ENCODE assay signal across 18 cellular contexts in the genomic region with DNA sequence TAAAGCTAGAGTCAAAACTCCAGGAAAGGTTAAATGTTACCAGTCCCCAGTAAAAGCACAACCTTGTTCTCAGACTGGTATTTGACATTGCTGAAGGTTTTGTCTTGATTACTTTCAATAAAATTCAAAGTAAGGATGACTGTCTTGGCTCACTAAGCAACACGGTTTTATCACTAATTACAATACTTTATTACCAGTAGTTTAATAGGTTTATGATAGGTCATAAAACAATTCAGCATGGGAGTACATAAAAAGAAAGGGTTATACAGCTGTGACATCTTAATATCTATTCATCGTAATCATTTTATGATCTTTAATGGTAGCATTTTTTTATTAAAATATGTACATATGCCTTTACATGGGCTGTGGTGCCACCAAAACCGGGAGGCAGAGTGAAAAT.
A peak's percentile ranks its signal among the peaks of the same experiment; 100 is the strongest.
DNase-seq lines count a peak whose midpoint lies in the region; ATAC-seq, FAIRE-seq and TF ChIP-seq lines count a peak whose summit lies in the region.
"Had no signal": no experiment of that assay in that cellular context is flagged by ENCODE, and none has a peak within 500 bp of the region (broad histone marks: within the 10 kb centered on the region; RNA-seq: fewer than 3 reads in every experiment).

No MANE protein-coding gene starts in this region.

- H3K27me3 ChIP-seq in HUES64 (ENCODE audit: insufficient read depth, low read length): peaks cover 50% of the 10 kb centered on the region
- H3K27me3 ChIP-seq in H1 (replicated peaks in 1 of 4; ENCODE audit: control insufficient read depth in 3 of 4, extremely low read depth in 1 of 4, insufficient read depth in 3 of 4, low read length in 3 of 4): peaks cover 5 to 42% (median 33%) of the 10 kb centered on the region in 4 experiments
- peaks cover 6 to 11% of the 10 kb centered on the region in 2 donors for H3K27me3 ChIP-seq in small intestine (ENCODE audit: control insufficient read depth in 2 of 2, insufficient read depth in 2 of 2, low read length in 2 of 2)
- H3K27me3 ChIP-seq: SJSA1 had no signal

- H3K9me3 ChIP-seq in HUES64 (ENCODE audit: insufficient read depth, low read depth, low read length) (no peaks in the 10 kb centered on the region), H1 (ENCODE audit: insufficient read depth in 2 of 2, low read depth in 1 of 2, low read length in 1 of 2) (no peaks in the 10 kb centered on the region), mucosa of descending colon (no peaks in the 10 kb centered on the region), small intestine (ENCODE audit: control insufficient read depth, low read depth) (no peaks in the 10 kb centered on the region)

- no peak for TF ChIP-seq RAD21 in H1 (IDR thresholded peaks at IDR 0.05 in 1 of 2, conservative IDR thresholded peaks at IDR 0.05 in 1 of 2; ENCODE audit: low read depth in 2 of 2, low read length in 2 of 2)

- no peak overlapping the region for H3K14ac ChIP-seq in H1 (ENCODE audit: insufficient read length)

- H2BK12ac ChIP-seq in H1 (ENCODE audit: low read depth, low read length): no peak overlapping the region

- H3K18ac ChIP-seq in H1 (ENCODE audit: extremely low read depth, low read length): peak overlapping the region; percentile 88; the same call in 1 of the 2 replicates

- TF ChIP-seq CTCF in H1 (IDR thresholded peaks at IDR 0.05; ENCODE audit: control extremely low read depth in 1 of 3, insufficient read depth in 1 of 3, low read depth in 1 of 3, low read length in 3 of 3) (no peak), mucosa of descending colon (IDR thresholded peaks at IDR 0.05) (no peak), coronary artery (IDR thresholded peaks at IDR 0.05) (no peak)

- no peak overlapping the region for H4K8ac ChIP-seq in H1 (ENCODE audit: extremely low read depth, insufficient read depth, low read length)

- H3K9ac ChIP-seq in HUES64 (ENCODE audit: low read depth, low read length) (no peak overlapping the region; the same call in 1 of the 2 replicates), H1 (replicated peaks in 1 of 4; ENCODE audit: extremely low read depth in 1 of 4, low read depth in 3 of 4, low read length in 3 of 4) (no peak overlapping the region)

- no peak overlapping the region for H2AK5ac ChIP-seq in H1 (ENCODE audit: low read depth, low read length)

- H4K91ac ChIP-seq in H1 (replicated peaks; ENCODE audit: insufficient read length, low read length): peak overlapping the region; percentile 86

- no peak overlapping the region for H3K23ac ChIP-seq in H1 (ENCODE audit: insufficient read length)

- ATAC-seq in mucosa of descending colon (peak; percentile 61), GM19452 (IDR thresholded peaks at IDR 0.05; ENCODE audit: unreplicated experiment) (no peak)

- no peak overlapping the region for H2BK20ac ChIP-seq in H1 (ENCODE audit: low read length)

- peak overlapping the region; percentile 84 for H4K5ac ChIP-seq in H1 (ENCODE audit: insufficient read length, low read depth, low read length)

- no peak overlapping the region for H2BK15ac ChIP-seq in H1 (ENCODE audit: low read length)

- H3K79me1 ChIP-seq in H1 (ENCODE audit: low read depth, low read length): no peaks in the 10 kb centered on the region

- no peaks in the 10 kb centered on the region for H4K20me1 ChIP-seq in H1 (replicated peaks in 1 of 2; ENCODE audit: control insufficient read depth in 1 of 2, insufficient read depth in 2 of 2, low read length in 2 of 2)

- H3K23me2 ChIP-seq in H1 (ENCODE audit: low read depth, low read length): no peaks in the 10 kb centered on the region; the same call in 1 of the 2 replicates

- DNase-seq in H1 (ENCODE audit: low read depth in 1 of 2, low spot score in 2 of 2): no peak
- no peak for DNase-seq in mucosa of descending colon
- DNase-seq in small intestine: peak; percentile 71
- no peak for DNase-seq in NOMO-1 treated with DMSO at 0.1 percent for 48 hours (lab: John Stamatoyannopoulos, UW; ENCODE audit: unreplicated experiment)
- no peak for DNase-seq in coronary artery (ENCODE audit: low spot score)
- DNase-seq: ACHN, AML-193, COR-L47, DMS153, H7, MV-4-11, NCI-H1436 treated with DMSO at 0.1 percent for 48 hours, NCI-H2029 treated with DMSO at 0.1 percent for 48 hours, NCI-H2171 treated with DMSO at 0.1 percent for 48 hours had no signal

- FAIRE-seq in H1 (lab: Jason Lieb, UNC): no peak
- peak; percentile 23 for FAIRE-seq in small intestine (lab: Jason Lieb, UNC)
- FAIRE-seq: GM19239 had no signal

- no CpG with 5 or more reads among the region's 3 CpGs for WGBS in HUES64
- 32% methylated on average over 3 of the region's 3 CpGs; no CpG with 5 or more reads in 1 of the 2 experiments for WGBS in H1 (ENCODE audit: extremely low coverage in 1 of 2, insufficient coverage in 1 of 2, insufficient read length in 1 of 2, insufficient replicate concordance in 2 of 2, low coverage in 1 of 2, low lambda C conversion rate in 2 of 2, missing lambda C conversion rate in 1 of 2), 2 experiments
- 8 to 23% (median 11%) methylated on average over 3 of the region's 3 CpGs for WGBS in small intestine, 3 donors

- H3K27ac ChIP-seq in HUES64 (ENCODE audit: low read depth, low read length) (peak overlapping the region; percentile 96; the same call in 1 of the 2 replicates), H1 (ENCODE audit: low read depth, low read length) (no peak overlapping the region), small intestine (ENCODE audit: low read depth in 1 of 2, low read length in 1 of 2) (no peak overlapping the region), coronary artery (no peak overlapping the region)
- H3K27ac ChIP-seq: SJSA1 had no signal

- peak overlapping the region; percentile 61 to 62; a peak in 3 of 4 replicates for H3K4me2 ChIP-seq in H1 (ENCODE audit: insufficient read depth in 1 of 2, low read depth in 2 of 2, low read length in 2 of 2)

- peak overlapping the region; percentile 70 for H3K4ac ChIP-seq in H1 (replicated peaks; ENCODE audit: insufficient read length, low read depth, low read length)

- CTCF ChIA-PET in H1 (lab: Charles Lee; ENCODE audit: partially characterized antibody): interaction anchor here (0.6 to 1.0 kb wide), 2 partner anchors 9 to 196 kb away, joined by 3 read pairs; no protein-coding TSS in a partner anchor

- intact Hi-C loops in mucosa of descending colon (cut with DNase I, micrococcal nuclease): no loop called here

- H2BK120ac ChIP-seq in H1 (replicated peaks; ENCODE audit: low read depth, low read length): no peak overlapping the region

- H3K79me2 ChIP-seq in H1 (ENCODE audit: control insufficient read depth in 1 of 2, insufficient read depth in 2 of 2, low read length in 2 of 2): no peaks in the 10 kb centered on the region

- no peak overlapping the region for H3K56ac ChIP-seq in H1 (replicated peaks; ENCODE audit: insufficient read length, low read depth, low read length)

- peaks cover 85% of the 10 kb centered on the region for H3K4me1 ChIP-seq in HUES64 (ENCODE audit: insufficient read depth, low read length)
- H3K4me1 ChIP-seq in H1 (replicated peaks in 1 of 4; ENCODE audit: control insufficient read depth in 3 of 4, insufficient read depth in 4 of 4, low read length in 3 of 4): peaks cover 13 to 61% (median 36%) of the 10 kb centered on the region in 4 experiments
- peaks cover 10% of the 10 kb centered on the region for H3K4me1 ChIP-seq in mucosa of descending colon (ENCODE audit: low read depth)
- H3K4me1 ChIP-seq in small intestine (ENCODE audit: control insufficient read depth in 2 of 2, insufficient read depth in 1 of 2, low read depth in 1 of 2, low read length in 1 of 2): no peaks in the 10 kb centered on the region
- H3K4me1 ChIP-seq: SJSA1 had no signal

- H3K36me3 ChIP-seq in HUES64 (ENCODE audit: insufficient read depth, low read length): no peaks in the 10 kb centered on the region
- no peaks in the 10 kb centered on the region for H3K36me3 ChIP-seq in H1 (ENCODE audit: control insufficient read depth in 2 of 4, insufficient read depth in 4 of 4, low read length in 3 of 4)
- no peaks in the 10 kb centered on the region for H3K36me3 ChIP-seq in mucosa of descending colon (ENCODE audit: low read depth)
- H3K36me3 ChIP-seq in small intestine (ENCODE audit: control insufficient read depth in 2 of 2, insufficient read depth in 2 of 2, low read length in 2 of 2): no peaks in the 10 kb centered on the region
- H3K36me3 ChIP-seq: SJSA1 had no signal

- POLR2A ChIA-PET in H1 (lab: Charles Lee; ENCODE audit: partially characterized antibody): interaction anchor here (0.5 to 2.9 kb wide), 4 partner anchors 15 to 811 kb away, joined by 3 to 7 read pairs (median 3); no protein-coding TSS in a partner anchor

- TF ChIP-seq EP300 in H1 (IDR thresholded peaks at IDR 0.05; ENCODE audit: borderline replicate concordance in 1 of 2, low read depth in 2 of 2, low read length in 2 of 2): no peak

- H2BK5ac ChIP-seq in H1 (ENCODE audit: low read depth, low read length): no peak overlapping the region

- no peak overlapping the region for H2AFZ ChIP-seq in H1 (ENCODE audit: low read length)

- no peak for TF ChIP-seq POLR2A in H1 (IDR thresholded peaks at IDR 0.05; ENCODE audit: control extremely low read depth in 1 of 2, low read depth in 2 of 2, low read length in 2 of 2)

- H3K4me3 ChIP-seq in HUES64 (ENCODE audit: low read length) (peak overlapping the region; percentile 8; the same call in 1 of the 2 replicates), H1 (ENCODE audit: extremely low read depth in 1 of 4, insufficient read depth in 2 of 4, low read depth in 3 of 4, low read length in 4 of 4) (peak overlapping the region in 1 of 4 experiments; percentile 36; a peak in 1 of 8 replicates), mucosa of descending colon (no peak overlapping the region), small intestine (ENCODE audit: low read depth in 1 of 2, low read length in 2 of 2) (no peak overlapping the region), coronary artery (no peak overlapping the region)
- H3K4me3 ChIP-seq: SJSA1 had no signal

TF ChIP-seq in H1, 55 proteins besides CTCF, POLR2A, EP300 and RAD21 (continues in another document):
- TF ChIP-seq TAF1 (IDR thresholded peaks at IDR 0.05; ENCODE audit: low read depth, low read length): no peak
- TF ChIP-seq SP2 (IDR thresholded peaks at IDR 0.05; ENCODE audit: low read length): no peak
- TF ChIP-seq, protein P1, sequence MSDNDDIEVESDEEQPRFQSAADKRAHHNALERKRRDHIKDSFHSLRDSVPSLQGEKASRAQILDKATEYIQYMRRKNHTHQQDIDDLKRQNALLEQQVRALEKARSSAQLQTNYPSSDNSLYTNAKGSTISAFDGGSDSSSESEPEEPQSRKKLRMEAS (IDR thresholded peaks at IDR 0.05): no peak
- no peak for TF ChIP-seq TBP (IDR thresholded peaks at IDR 0.05; ENCODE audit: low read depth, low read length)
- no peak for TF ChIP-seq RNF2 (IDR thresholded peaks at IDR 0.05; ENCODE audit: borderline replicate concordance, low read depth, low read length, missing control alignments, poor library complexity, severe bottlenecking)
- no peak for TF ChIP-seq BRCA1 (IDR thresholded peaks at IDR 0.05; ENCODE audit: low read depth, low read length)
- no peak for TF ChIP-seq SAP30 (IDR thresholded peaks at IDR 0.05; ENCODE audit: insufficient read depth, insufficient replicate concordance, low read length)
- TF ChIP-seq CREB1 (IDR thresholded peaks at IDR 0.05): no peak
- TF ChIP-seq PHF8 (conservative IDR thresholded peaks at IDR 0.05; ENCODE audit: low read depth, low read length): no peak
- no peak for TF ChIP-seq TEAD4 (IDR thresholded peaks at IDR 0.05; ENCODE audit: low read depth, low read length)
- TF ChIP-seq SP1 (IDR thresholded peaks at IDR 0.05; ENCODE audit: low read depth, low read length): no peak
